1 cellular context compared by ENCODE assay signal in genomic region chr10:121846555-121846954, GRCh38.
TF ChIP-seq lines count a peak whose summit lies in the region.

No MANE protein-coding gene starts in this region.

TF ChIP-seq in HEK293, 187 proteins besides CTCF, POLR2A, EP300 and RAD21 (continued from another document and continues in another):
- TF ChIP-seq, protein P1, sequence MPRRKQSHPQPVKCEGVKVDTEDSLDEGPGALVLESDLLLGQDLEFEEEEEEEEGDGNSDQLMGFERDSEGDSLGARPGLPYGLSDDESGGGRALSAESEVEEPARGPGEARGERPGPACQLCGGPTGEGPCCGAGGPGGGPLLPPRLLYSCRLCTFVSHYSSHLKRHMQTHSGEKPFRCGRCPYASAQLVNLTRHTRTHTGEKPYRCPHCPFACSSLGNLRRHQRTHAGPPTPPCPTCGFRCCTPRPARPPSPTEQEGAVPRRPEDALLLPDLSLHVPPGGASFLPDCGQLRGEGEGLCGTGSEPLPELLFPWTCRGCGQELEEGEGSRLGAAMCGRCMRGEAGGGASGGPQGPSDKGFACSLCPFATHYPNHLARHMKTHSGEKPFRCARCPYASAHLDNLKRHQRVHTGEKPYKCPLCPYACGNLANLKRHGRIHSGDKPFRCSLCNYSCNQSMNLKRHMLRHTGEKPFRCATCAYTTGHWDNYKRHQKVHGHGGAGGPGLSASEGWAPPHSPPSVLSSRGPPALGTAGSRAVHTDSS (tag by site-specific recombination; IDR thresholded peaks at IDR 0.05), result no peak
- TF ChIP-seq ZEB2 (tag by site-specific recombination; IDR thresholded peaks at IDR 0.05) (0 out of 2 replicates have a peak, but pooled peaks have one; percentile 18), ZNF530 (tag by site-specific recombination; IDR thresholded peaks at IDR 0.05; ENCODE audit: low read depth) (peak; percentile 74; the same call in 1 of the 2 replicates), ZBTB20 (tag by site-specific recombination; IDR thresholded peaks at IDR 0.05) (no peak), ZNF214 (tag by site-specific recombination; IDR thresholded peaks at IDR 0.05; ENCODE audit: borderline replicate concordance) (peak; percentile 10; the same call in 1 of the 2 replicates), ZBTB11 (tag by site-specific recombination; conservative IDR thresholded peaks at IDR 0.05; ENCODE audit: low read depth) (peak; percentile 87), ZNF223 (tag by site-specific recombination; IDR thresholded peaks at IDR 0.05) (peak; percentile 55; the same call in 1 of the 2 replicates), ZNF701 (tag by site-specific recombination; IDR thresholded peaks at IDR 0.05) (no peak), ZNF791 (tag by site-specific recombination; IDR thresholded peaks at IDR 0.05) (0 out of 2 replicates have a peak, but pooled peaks have one; percentile 44), ZXDB (tag by site-specific recombination; IDR thresholded peaks at IDR 0.05) (peak; percentile 75; the same call in 1 of the 2 replicates), ZNF585B (tag by site-specific recombination; IDR thresholded peaks at IDR 0.05) (no peak), ZBTB8A (tag by site-specific recombination; IDR thresholded peaks at IDR 0.05) (peak; percentile 83), ZNF529 (tag by site-specific recombination; IDR thresholded peaks at IDR 0.05; ENCODE audit: insufficient replicate concordance) (peak; percentile 79), WT1 (tag by site-specific recombination; IDR thresholded peaks at IDR 0.05) (no peak), ZNF404 (tag by site-specific recombination; IDR thresholded peaks at IDR 0.05) (peak; percentile 93), ZNF624 (tag by site-specific recombination; IDR thresholded peaks at IDR 0.05) (no peak), RBAK (tag by site-specific recombination; IDR thresholded peaks at IDR 0.05) (no peak; the same call in 1 of the 2 replicates), ZFP37 (tag by site-specific recombination; IDR thresholded peaks at IDR 0.05) (0 out of 2 replicates have a peak, but pooled peaks have one; percentile 50), ZNF37A (tag by site-specific recombination; IDR thresholded peaks at IDR 0.05) (no peak), ZNF19 (tag by site-specific recombination; IDR thresholded peaks at IDR 0.05; ENCODE audit: low read depth) (0 out of 2 replicates have a peak, but pooled peaks have one; percentile 73), ZNF433 (tag by site-specific recombination; IDR thresholded peaks at IDR 0.05; ENCODE audit: low read depth) (peak; percentile 84), ZNF658 (tag by site-specific recombination; IDR thresholded peaks at IDR 0.05) (no peak), IKZF3 (tag by site-specific recombination; IDR thresholded peaks at IDR 0.05) (no peak), ZNF292 (tag by site-specific recombination; IDR thresholded peaks at IDR 0.05; ENCODE audit: borderline replicate concordance, low read depth) (peak; percentile 53; the same call in 1 of the 2 replicates), ZNF138 (tag by site-specific recombination; IDR thresholded peaks at IDR 0.05; ENCODE audit: borderline replicate concordance) (peak; percentile 92; the same call in 1 of the 2 replicates), ZNF776 (tag by site-specific recombination; IDR thresholded peaks at IDR 0.05; ENCODE audit: borderline replicate concordance) (no peak), YY2 (tag by site-specific recombination; IDR thresholded peaks at IDR 0.05) (no peak), ZNF23 (tag by site-specific recombination; IDR thresholded peaks at IDR 0.05; ENCODE audit: borderline replicate concordance) (no peak), ZNF596 (tag by site-specific recombination; IDR thresholded peaks at IDR 0.05) (no peak), ZNF558 (tag by site-specific recombination; IDR thresholded peaks at IDR 0.05) (peak; percentile 57; the same call in 1 of the 2 replicates), ZNF610 (tag by site-specific recombination; IDR thresholded peaks at IDR 0.05; ENCODE audit: borderline replicate concordance) (no peak), ZNF274 (IDR thresholded peaks at IDR 0.05; ENCODE audit: low read length) (no peak), ZNF274 (tag by site-specific recombination; IDR thresholded peaks at IDR 0.05; ENCODE audit: borderline replicate concordance) (no peak), ZNF146 (tag by site-specific recombination; IDR thresholded peaks at IDR 0.05) (no peak), ZNF560 (tag by site-specific recombination; IDR thresholded peaks at IDR 0.05; ENCODE audit: borderline replicate concordance) (peak; percentile 65; the same call in 1 of the 2 replicates), KLF16 (tag by site-specific recombination; IDR thresholded peaks at IDR 0.05) (no peak), KLF10 (tag by site-specific recombination; IDR thresholded peaks at IDR 0.05) (no peak), GLI2 (tag by site-specific recombination; IDR thresholded peaks at IDR 0.05; ENCODE audit: borderline replicate concordance, low read depth) (peak; percentile 52; the same call in 1 of the 2 replicates), BCL11A (tag by site-specific recombination; IDR thresholded peaks at IDR 0.05; ENCODE audit: low read depth) (no peak), ZNF521 (tag by site-specific recombination; IDR thresholded peaks at IDR 0.05) (no peak), ZNF350 (tag by site-specific recombination; IDR thresholded peaks at IDR 0.05) (no peak), ZNF266 (tag by site-specific recombination; IDR thresholded peaks at IDR 0.05; ENCODE audit: low read depth) (peak; percentile 71; the same call in 1 of the 2 replicates), ZNF555 (tag by site-specific recombination; conservative IDR thresholded peaks at IDR 0.05) (peak; percentile 96), SP3 (tag by site-specific recombination; IDR thresholded peaks at IDR 0.05) (peak; percentile 49; the same call in 1 of the 2 replicates)
- TF ChIP-seq, protein P2, sequence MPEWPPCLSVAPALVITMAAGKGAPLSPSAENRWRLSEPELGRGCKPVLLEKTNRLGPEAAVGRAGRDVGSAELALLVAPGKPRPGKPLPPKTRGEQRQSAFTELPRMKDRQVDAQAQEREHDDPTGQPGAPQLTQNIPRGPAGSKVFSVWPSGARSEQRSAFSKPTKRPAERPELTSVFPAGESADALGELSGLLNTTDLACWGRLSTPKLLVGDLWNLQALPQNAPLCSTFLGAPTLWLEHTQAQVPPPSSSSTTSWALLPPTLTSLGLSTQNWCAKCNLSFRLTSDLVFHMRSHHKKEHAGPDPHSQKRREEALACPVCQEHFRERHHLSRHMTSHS (tag by site-specific recombination; IDR thresholded peaks at IDR 0.05), result no peak
- TF ChIP-seq, protein P3, sequence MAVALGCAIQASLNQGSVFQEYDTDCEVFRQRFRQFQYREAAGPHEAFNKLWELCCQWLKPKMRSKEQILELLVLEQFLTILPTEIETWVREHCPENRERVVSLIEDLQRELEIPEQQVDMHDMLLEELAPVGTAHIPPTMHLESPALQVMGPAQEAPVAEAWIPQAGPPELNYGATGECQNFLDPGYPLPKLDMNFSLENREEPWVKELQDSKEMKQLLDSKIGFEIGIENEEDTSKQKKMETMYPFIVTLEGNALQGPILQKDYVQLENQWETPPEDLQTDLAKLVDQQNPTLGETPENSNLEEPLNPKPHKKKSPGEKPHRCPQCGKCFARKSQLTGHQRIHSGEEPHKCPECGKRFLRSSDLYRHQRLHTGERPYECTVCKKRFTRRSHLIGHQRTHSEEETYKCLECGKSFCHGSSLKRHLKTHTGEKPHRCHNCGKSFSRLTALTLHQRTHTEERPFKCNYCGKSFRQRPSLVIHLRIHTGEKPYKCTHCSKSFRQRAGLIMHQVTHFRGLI (tag by site-specific recombination; IDR thresholded peaks at IDR 0.05), result no peak
- TF ChIP-seq, protein P4, sequence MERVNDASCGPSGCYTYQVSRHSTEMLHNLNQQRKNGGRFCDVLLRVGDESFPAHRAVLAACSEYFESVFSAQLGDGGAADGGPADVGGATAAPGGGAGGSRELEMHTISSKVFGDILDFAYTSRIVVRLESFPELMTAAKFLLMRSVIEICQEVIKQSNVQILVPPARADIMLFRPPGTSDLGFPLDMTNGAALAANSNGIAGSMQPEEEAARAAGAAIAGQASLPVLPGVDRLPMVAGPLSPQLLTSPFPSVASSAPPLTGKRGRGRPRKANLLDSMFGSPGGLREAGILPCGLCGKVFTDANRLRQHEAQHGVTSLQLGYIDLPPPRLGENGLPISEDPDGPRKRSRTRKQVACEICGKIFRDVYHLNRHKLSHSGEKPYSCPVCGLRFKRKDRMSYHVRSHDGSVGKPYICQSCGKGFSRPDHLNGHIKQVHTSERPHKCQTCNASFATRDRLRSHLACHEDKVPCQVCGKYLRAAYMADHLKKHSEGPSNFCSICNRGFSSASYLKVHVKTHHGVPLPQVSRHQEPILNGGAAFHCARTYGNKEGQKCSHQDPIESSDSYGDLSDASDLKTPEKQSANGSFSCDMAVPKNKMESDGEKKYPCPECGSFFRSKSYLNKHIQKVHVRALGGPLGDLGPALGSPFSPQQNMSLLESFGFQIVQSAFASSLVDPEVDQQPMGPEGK (tag by site-specific recombination; IDR thresholded peaks at IDR 0.05), result no peak
- TF ChIP-seq, protein P5, sequence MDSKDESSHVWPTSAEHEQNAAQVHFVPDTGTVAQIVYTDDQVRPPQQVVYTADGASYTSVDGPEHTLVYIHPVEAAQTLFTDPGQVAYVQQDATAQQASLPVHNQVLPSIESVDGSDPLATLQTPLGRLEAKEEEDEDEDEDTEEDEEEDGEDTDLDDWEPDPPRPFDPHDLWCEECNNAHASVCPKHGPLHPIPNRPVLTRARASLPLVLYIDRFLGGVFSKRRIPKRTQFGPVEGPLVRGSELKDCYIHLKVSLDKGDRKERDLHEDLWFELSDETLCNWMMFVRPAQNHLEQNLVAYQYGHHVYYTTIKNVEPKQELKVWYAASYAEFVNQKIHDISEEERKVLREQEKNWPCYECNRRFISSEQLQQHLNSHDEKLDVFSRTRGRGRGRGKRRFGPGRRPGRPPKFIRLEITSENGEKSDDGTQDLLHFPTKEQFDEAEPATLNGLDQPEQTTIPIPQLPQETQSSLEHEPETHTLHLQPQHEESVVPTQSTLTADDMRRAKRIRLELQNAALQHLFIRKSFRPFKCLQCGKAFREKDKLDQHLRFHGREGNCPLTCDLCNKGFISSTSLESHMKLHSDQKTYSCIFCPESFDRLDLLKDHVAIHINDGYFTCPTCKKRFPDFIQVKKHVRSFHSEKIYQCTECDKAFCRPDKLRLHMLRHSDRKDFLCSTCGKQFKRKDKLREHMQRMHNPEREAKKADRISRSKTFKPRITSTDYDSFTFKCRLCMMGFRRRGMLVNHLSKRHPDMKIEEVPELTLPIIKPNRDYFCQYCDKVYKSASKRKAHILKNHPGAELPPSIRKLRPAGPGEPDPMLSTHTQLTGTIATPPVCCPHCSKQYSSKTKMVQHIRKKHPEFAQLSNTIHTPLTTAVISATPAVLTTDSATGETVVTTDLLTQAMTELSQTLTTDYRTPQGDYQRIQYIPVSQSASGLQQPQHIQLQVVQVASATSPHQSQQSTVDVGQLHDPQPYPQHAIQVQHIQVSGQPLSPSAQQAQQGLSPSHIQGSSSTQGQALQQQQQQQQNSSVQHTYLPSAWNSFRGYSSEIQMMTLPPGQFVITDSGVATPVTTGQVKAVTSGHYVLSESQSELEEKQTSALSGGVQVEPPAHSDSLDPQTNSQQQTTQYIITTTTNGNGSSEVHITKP (tag by site-specific recombination; IDR thresholded peaks at IDR 0.05), result no peak
- TF ChIP-seq, protein P6, sequence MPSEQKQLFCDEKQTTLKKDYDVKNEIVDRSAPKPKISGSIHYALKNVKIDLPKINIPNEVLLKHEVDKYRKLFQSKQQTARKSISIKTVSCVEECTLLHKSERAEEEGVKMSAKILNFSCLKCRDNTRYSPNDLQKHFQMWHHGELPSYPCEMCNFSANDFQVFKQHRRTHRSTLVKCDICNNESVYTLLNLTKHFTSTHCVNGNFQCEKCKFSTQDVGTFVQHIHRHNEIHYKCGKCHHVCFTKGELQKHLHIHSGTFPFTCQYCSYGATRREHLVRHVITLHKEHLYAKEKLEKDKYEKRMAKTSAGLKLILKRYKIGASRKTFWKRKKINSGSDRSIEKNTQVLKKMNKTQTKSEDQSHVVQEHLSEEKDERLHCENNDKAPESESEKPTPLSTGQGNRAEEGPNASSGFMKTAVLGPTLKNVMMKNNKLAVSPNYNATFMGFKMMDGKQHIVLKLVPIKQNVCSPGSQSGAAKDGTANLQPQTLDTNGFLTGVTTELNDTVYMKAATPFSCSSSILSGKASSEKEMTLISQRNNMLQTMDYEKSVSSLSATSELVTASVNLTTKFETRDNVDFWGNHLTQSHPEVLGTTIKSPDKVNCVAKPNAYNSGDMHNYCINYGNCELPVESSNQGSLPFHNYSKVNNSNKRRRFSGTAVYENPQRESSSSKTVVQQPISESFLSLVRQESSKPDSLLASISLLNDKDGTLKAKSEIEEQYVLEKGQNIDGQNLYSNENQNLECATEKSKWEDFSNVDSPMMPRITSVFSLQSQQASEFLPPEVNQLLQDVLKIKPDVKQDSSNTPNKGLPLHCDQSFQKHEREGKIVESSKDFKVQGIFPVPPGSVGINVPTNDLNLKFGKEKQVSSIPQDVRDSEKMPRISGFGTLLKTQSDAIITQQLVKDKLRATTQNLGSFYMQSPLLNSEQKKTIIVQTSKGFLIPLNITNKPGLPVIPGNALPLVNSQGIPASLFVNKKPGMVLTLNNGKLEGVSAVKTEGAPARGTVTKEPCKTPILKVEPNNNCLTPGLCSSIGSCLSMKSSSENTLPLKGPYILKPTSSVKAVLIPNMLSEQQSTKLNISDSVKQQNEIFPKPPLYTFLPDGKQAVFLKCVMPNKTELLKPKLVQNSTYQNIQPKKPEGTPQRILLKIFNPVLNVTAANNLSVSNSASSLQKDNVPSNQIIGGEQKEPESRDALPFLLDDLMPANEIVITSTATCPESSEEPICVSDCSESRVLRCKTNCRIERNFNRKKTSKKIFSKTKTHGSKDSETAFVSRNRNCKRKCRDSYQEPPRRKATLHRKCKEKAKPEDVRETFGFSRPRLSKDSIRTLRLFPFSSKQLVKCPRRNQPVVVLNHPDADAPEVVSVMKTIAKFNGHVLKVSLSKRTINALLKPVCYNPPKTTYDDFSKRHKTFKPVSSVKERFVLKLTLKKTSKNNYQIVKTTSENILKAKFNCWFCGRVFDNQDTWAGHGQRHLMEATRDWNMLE (tag by site-specific recombination; conservative IDR thresholded peaks at IDR 0.05; ENCODE audit: low read depth), result peak; percentile 92
